In the genomic region with DNA sequence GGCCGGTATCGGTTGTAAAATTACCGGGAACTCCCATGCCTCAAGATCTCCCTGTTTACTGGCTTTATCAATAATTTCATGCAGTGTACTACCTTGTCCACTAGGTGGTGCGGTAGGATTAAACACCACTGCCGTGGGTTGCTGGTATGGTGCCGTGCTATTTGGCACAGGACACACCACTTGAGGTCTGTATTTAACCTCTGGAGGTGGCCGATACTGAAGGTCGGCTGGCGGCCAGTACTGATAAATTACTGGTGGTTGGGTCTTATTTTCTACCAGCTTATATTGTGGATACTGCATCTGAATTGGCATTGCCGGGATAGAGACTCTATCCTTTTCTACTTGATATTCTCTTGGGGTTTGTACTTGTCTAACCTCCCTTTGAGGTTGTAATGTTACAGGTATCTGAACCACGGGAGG, we compare ENCODE assay signal across 8 cellular contexts. TPM values are rescaled to one million over a fixed set of nuclear protein-coding genes. Genes with fewer than 3 reads are reported as not detected.
DNase-seq lines count a peak whose midpoint lies in the region; ATAC-seq and TF ChIP-seq lines count a peak whose summit lies in the region.

No MANE protein-coding gene starts in this region.

- TF ChIP-seq CTCF in Caco-2 (IDR thresholded peaks at IDR 0.05; ENCODE audit: insufficient read depth in 1 of 2, low read depth in 1 of 2, low read length in 1 of 2, severe bottlenecking in 1 of 2, unreplicated experiment in 1 of 2), result peak; percentile 74 to 86
- peak; percentile 80 for TF ChIP-seq CTCF in retinal pigment epithelial cell (conservative IDR thresholded peaks at IDR 0.05; ENCODE audit: low read depth, low read length)

- H3K36me3 ChIP-seq in Caco-2 (ENCODE audit: control insufficient read depth, insufficient read depth, low read length) (no peaks in the 10 kb centered on the region), H7 (replicated peaks; ENCODE audit: control insufficient read depth, insufficient read depth, low read length) (no peaks in the 10 kb centered on the region)

- POLR2A ChIA-PET in Caco-2 (lab: Charles Lee) (no interaction called here), T-cell (lab: Charles Lee) (no interaction called here)

- intact Hi-C loops in Caco-2 (cut with micrococcal nuclease; ENCODE audit: unreplicated experiment) (loop anchor here (1.0 to 10.0 kb wide), 9 partner anchors 28 to 603 kb away; partner anchors contain the start of genes CNPY3, CUL7, GNMT and PPP2R5D), left ventricle myocardium superior (cut with micrococcal nuclease) (loop anchor here (5.0 kb wide), 1 partner anchor 241 kb away; no protein-coding TSS in a partner anchor)

- no peaks in the 10 kb centered on the region for H3K27me3 Mint-ChIP-seq in Caco-2 (ENCODE audit: insufficient read depth, unreplicated experiment)
- no peaks in the 10 kb centered on the region for H3K27me3 Mint-ChIP-seq in T-cell

- peak; percentile 78 to 85 for DNase-seq in Caco-2
- peak; percentile 55 for DNase-seq in H7
- DNase-seq in NCI-H1694 treated with DMSO at 0.1 percent for 48 hours (lab: John Stamatoyannopoulos, UW), result peak; percentile 70
- DNase-seq in T-cell, result peak; percentile 25 to 77 (median 56)
- DNase-seq in amniotic epithelial cell (ENCODE audit: low read depth), result peak; percentile 71
- DNase-seq in left ventricle myocardium superior, result peak; percentile 84
- peak; percentile 40 for DNase-seq in retinal pigment epithelial cell (ENCODE audit: low read depth)

- peaks cover 19% of the 10 kb centered on the region for H3K4me1 Mint-ChIP-seq in Caco-2 (ENCODE audit: low read depth, unreplicated experiment)
- H3K4me1 Mint-ChIP-seq in T-cell, result peaks cover 7 to 13% (median 11%) of the 10 kb centered on the region in 3 donors

- H3K4me3 ChIP-seq in Caco-2 (ENCODE audit: low read depth, low read length), result no peak overlapping the region
- H3K4me3 ChIP-seq in H7 (ENCODE audit: insufficient read depth, low read depth, low read length), result no peak overlapping the region
- no peak overlapping the region for H3K4me3 ChIP-seq in retinal pigment epithelial cell (ENCODE audit: low read length)

- CTCF ChIA-PET in Caco-2 (lab: Charles Lee) (interaction anchor here (1.8 kb wide), 1 partner anchor 28 kb away, joined by 4 read pairs; the partner anchor contains the start of gene CNPY3), T-cell (lab: Charles Lee) (interaction anchor here (0.6 to 2.1 kb wide), 11 partner anchors 22 to 959 kb away, joined by 3 to 14 read pairs (median 5); partner anchors contain the start of genes CNPY3 (in 1 of the 2), KLHDC3 (in 1 of the 2) and RPL7L1 (in 1 of the 2))

- BruUV-seq in Caco-2 (replicated peaks; lab: Mats Ljungman, UMichigan), result no TSS peak

- no peaks in the 10 kb centered on the region for H3K9me3 Mint-ChIP-seq in Caco-2 (ENCODE audit: unreplicated experiment)
- H3K9me3 Mint-ChIP-seq in T-cell, result no peaks in the 10 kb centered on the region

- H3K4me1 ChIP-seq in Caco-2, result peaks cover 21% of the 10 kb centered on the region

- peak overlapping the region; percentile 53 for H3K4me3 Mint-ChIP-seq in Caco-2 (ENCODE audit: unreplicated experiment)
- no peak overlapping the region for H3K4me3 Mint-ChIP-seq in T-cell

- H3K27ac Mint-ChIP-seq in Caco-2 (ENCODE audit: unreplicated experiment), result no peak overlapping the region
- H3K27ac Mint-ChIP-seq in T-cell, result no peak overlapping the region

- no peaks in the 10 kb centered on the region for H3K9me3 ChIP-seq in Caco-2

- peak; percentile 90 to 97 (median 94) for ATAC-seq in T-cell (replicated peaks in 1 of 4)
- peak; percentile 98 for ATAC-seq in left ventricle myocardium superior
- ATAC-seq in GM18519 (IDR thresholded peaks at IDR 0.05; ENCODE audit: low FRiP score, unreplicated experiment), result no peak

- H3K36me3 Mint-ChIP-seq in Caco-2 (ENCODE audit: insufficient read depth, unreplicated experiment), result no peaks in the 10 kb centered on the region
- H3K36me3 Mint-ChIP-seq in T-cell, result no peaks in the 10 kb centered on the region

- H3K27me3 ChIP-seq in Caco-2 (replicated peaks; ENCODE audit: control insufficient read depth, insufficient read depth, low read length), result no peaks in the 10 kb centered on the region
- H3K27me3 ChIP-seq in H7 (ENCODE audit: control insufficient read depth, insufficient read depth, low read length), result no peaks in the 10 kb centered on the region

RNA-seq across cellular contexts. Expression of gene PTCRA, which starts 14.3 kb away (rescaled TPM):
- total RNA-seq in Caco-2 (2022) (not detected in 2 replicates), T-cell (under 1 TPM in 1 of 5 donors, not detected in 4; 0.53 TPM), left ventricle myocardium superior (not detected)
- total RNA-seq in H7 (2014; rRNA removed; shearing (Covaris generic)), result not detected in 2 replicates

RNA-seq across cellular contexts. Expression of gene RPL7L1, which starts 22.1 kb away (rescaled TPM):
- total RNA-seq in Caco-2 (2022), result 103 and 110 TPM in 2 replicates
- 114 and 125 TPM in 2 replicates for total RNA-seq in H7 (2014; rRNA removed; shearing (Covaris generic))
- 10 to 100 TPM; 62.5 to 89.2 (median 81.3) TPM for total RNA-seq in T-cell
- total RNA-seq in left ventricle myocardium superior, result 46.5 TPM

RNA-seq across cellular contexts. Expression of gene CNPY3, which starts 27.7 kb away (rescaled TPM):
- total RNA-seq in Caco-2 (2022), result 49.2 and 56.1 TPM in 2 replicates
- 34.5 and 37.8 TPM in 2 replicates for total RNA-seq in H7 (2014; rRNA removed; shearing (Covaris generic))
- total RNA-seq in T-cell, result 10 to 100 TPM; 51.2 to 86.2 (median 79.4) TPM
- total RNA-seq in left ventricle myocardium superior, result 19.5 TPM

RNA-seq across cellular contexts. Expression of gene GNMT, which starts 59.0 kb away (rescaled TPM):
- total RNA-seq in Caco-2 (2022) (not detected in 2 replicates), T-cell (1 to 10 TPM in 4 of 5 donors, under 1 TPM in 1; 0.93 to 3.4 (median 1.3) TPM), left ventricle myocardium superior (2.0 TPM)
- total RNA-seq in H7 (2014; rRNA removed; shearing (Covaris generic)), result 0.10 and 0.33 TPM in 2 replicates
